1 cellular context compared by ENCODE assay signal in genomic region chr13:44917589-44918322, GRCh38.
TF ChIP-seq lines count a peak whose summit lies in the region.

No MANE protein-coding gene starts in this region.

TF ChIP-seq in K562, 482 proteins besides CTCF, POLR2A, EP300 and RAD21 (continued from another document and continues in another):
- TF ChIP-seq CGGBP1 (CRISPR knock-in tag; IDR thresholded peaks at IDR 0.05): no peak
- peak in 1 of 3 experiments; percentile 27 for TF ChIP-seq YY1 (IDR thresholded peaks at IDR 0.05; ENCODE audit: borderline replicate concordance in 1 of 3, control insufficient read depth in 1 of 3, extremely low read depth in 1 of 3, insufficient read depth in 3 of 3, insufficient read length in 1 of 3, insufficient replicate concordance in 2 of 3, low read depth in 1 of 3, low read length in 2 of 3)
- TF ChIP-seq ZNF586 (CRISPR knock-in tag; conservative IDR thresholded peaks at IDR 0.05): no peak
- no peak for TF ChIP-seq SMAD3 (CRISPR knock-in tag; conservative IDR thresholded peaks at IDR 0.05)
- TF ChIP-seq CXXC5 (CRISPR knock-in tag; IDR thresholded peaks at IDR 0.05): peak; percentile 88
- TF ChIP-seq HDAC8 (tag; IDR thresholded peaks at IDR 0.05): no peak
- TF ChIP-seq ZBTB49 (CRISPR knock-in tag; IDR thresholded peaks at IDR 0.05; ENCODE audit: borderline replicate concordance): no peak
- no peak for TF ChIP-seq SMAD2 (IDR thresholded peaks at IDR 0.05; ENCODE audit: low read depth, low read length)
- peak; percentile 65 for TF ChIP-seq E2F8 (IDR thresholded peaks at IDR 0.05; ENCODE audit: low read depth, partially characterized antibody)
- TF ChIP-seq CSDE1 (IDR thresholded peaks at IDR 0.05): peak in 1 of 2 experiments; percentile 69; a peak in 2 of 4 replicates
- TF ChIP-seq VEZF1 (CRISPR knock-in tag; IDR thresholded peaks at IDR 0.05): peak; percentile 18; the same call in 1 of the 2 replicates
- TF ChIP-seq PRPF4 (IDR thresholded peaks at IDR 0.05; ENCODE audit: insufficient read depth, low read depth, low read length, poor library complexity, severe bottlenecking): no peak
- no peak for TF ChIP-seq THRAP3 (IDR thresholded peaks at IDR 0.05; ENCODE audit: borderline replicate concordance)
- no peak for TF ChIP-seq CHD1 (IDR thresholded peaks at IDR 0.05; ENCODE audit: low read length)
- peak; percentile 57; the same call in 1 of the 2 replicates for TF ChIP-seq TEAD4 (IDR thresholded peaks at IDR 0.05; ENCODE audit: low read length)
- TF ChIP-seq TEAD4 (CRISPR knock-in tag; IDR thresholded peaks at IDR 0.05; ENCODE audit: borderline replicate concordance): no peak; the same call in 1 of the 2 replicates
- no peak for TF ChIP-seq BMI1 (IDR thresholded peaks at IDR 0.05; ENCODE audit: low read length)
- TF ChIP-seq CBX1 (IDR thresholded peaks at IDR 0.05; ENCODE audit: low read depth): no peak
- TF ChIP-seq TRIM25 (IDR thresholded peaks at IDR 0.05; ENCODE audit: borderline replicate concordance): no peak
- peak; percentile 87 for TF ChIP-seq THRB (CRISPR knock-in tag; conservative IDR thresholded peaks at IDR 0.05)
- no peak for TF ChIP-seq RBBP5 (IDR thresholded peaks at IDR 0.05; ENCODE audit: borderline replicate concordance, insufficient read depth, low read length, poor library complexity, severe bottlenecking)
- no peak for TF ChIP-seq BRF2 (IDR thresholded peaks at IDR 0.05; ENCODE audit: borderline replicate concordance, insufficient read depth, insufficient read length)
- peak; percentile 97 for TF ChIP-seq BRD9 (IDR thresholded peaks at IDR 0.05; ENCODE audit: low read depth, partially characterized antibody)
- TF ChIP-seq ZMIZ1 (IDR thresholded peaks at IDR 0.05; ENCODE audit: low read depth in 2 of 2, low read length in 2 of 2): peak in 1 of 2 experiments; percentile 61; a peak in 2 of 4 replicates
- TF ChIP-seq PML (IDR thresholded peaks at IDR 0.05; ENCODE audit: low read length): no peak
- no peak for TF ChIP-seq MAFG (tag; conservative IDR thresholded peaks at IDR 0.05)
- TF ChIP-seq RBM39 (optimal IDR thresholded peaks at IDR 0.05; ENCODE audit: low read depth, low read length): no peak
- no peak for TF ChIP-seq ZNF184 (CRISPR knock-in tag; IDR thresholded peaks at IDR 0.05)
- TF ChIP-seq MEF2A (IDR thresholded peaks at IDR 0.05; ENCODE audit: control insufficient read depth, low read depth, low read length): no peak
- peak; percentile 24; the same call in 1 of the 2 replicates for TF ChIP-seq DIDO1 (tag; IDR thresholded peaks at IDR 0.05; ENCODE audit: low read depth)
- TF ChIP-seq ZC3H4 (CRISPR knock-in tag; IDR thresholded peaks at IDR 0.05; ENCODE audit: borderline replicate concordance): no peak
- no peak for TF ChIP-seq RHOXF2B (CRISPR knock-in tag; conservative IDR thresholded peaks at IDR 0.05)
- TF ChIP-seq HDAC6 (IDR thresholded peaks at IDR 0.05; ENCODE audit: low read depth, low read length): no peak
- no peak for TF ChIP-seq ILF3 (IDR thresholded peaks at IDR 0.05; ENCODE audit: borderline replicate concordance)
- TF ChIP-seq ATF7 (IDR thresholded peaks at IDR 0.05): peak; percentile 63; the same call in 1 of the 2 replicates
- no peak; the same call in 1 of the 2 replicates for TF ChIP-seq TRIM28 (IDR thresholded peaks at IDR 0.05)
- no peak for TF ChIP-seq MCM3 (IDR thresholded peaks at IDR 0.05)
- TF ChIP-seq IRF9 (tag; IDR thresholded peaks at IDR 0.05): no peak
- TF ChIP-seq ZNF121 (CRISPR knock-in tag; conservative IDR thresholded peaks at IDR 0.05): no peak
- TF ChIP-seq SRSF1 (IDR thresholded peaks at IDR 0.05; ENCODE audit: low read depth, low read length): no peak
- TF ChIP-seq ZNF277 (CRISPR knock-in tag; IDR thresholded peaks at IDR 0.05; ENCODE audit: borderline replicate concordance): no peak
- no peak for TF ChIP-seq IFI16 (CRISPR knock-in tag; IDR thresholded peaks at IDR 0.05)
- TF ChIP-seq DEAF1 (CRISPR knock-in tag; IDR thresholded peaks at IDR 0.05): no peak
- no peak for TF ChIP-seq SNAPC5 (CRISPR knock-in tag; IDR thresholded peaks at IDR 0.05)
